8 cellular contexts compared by ENCODE assay signal in the genomic region with DNA sequence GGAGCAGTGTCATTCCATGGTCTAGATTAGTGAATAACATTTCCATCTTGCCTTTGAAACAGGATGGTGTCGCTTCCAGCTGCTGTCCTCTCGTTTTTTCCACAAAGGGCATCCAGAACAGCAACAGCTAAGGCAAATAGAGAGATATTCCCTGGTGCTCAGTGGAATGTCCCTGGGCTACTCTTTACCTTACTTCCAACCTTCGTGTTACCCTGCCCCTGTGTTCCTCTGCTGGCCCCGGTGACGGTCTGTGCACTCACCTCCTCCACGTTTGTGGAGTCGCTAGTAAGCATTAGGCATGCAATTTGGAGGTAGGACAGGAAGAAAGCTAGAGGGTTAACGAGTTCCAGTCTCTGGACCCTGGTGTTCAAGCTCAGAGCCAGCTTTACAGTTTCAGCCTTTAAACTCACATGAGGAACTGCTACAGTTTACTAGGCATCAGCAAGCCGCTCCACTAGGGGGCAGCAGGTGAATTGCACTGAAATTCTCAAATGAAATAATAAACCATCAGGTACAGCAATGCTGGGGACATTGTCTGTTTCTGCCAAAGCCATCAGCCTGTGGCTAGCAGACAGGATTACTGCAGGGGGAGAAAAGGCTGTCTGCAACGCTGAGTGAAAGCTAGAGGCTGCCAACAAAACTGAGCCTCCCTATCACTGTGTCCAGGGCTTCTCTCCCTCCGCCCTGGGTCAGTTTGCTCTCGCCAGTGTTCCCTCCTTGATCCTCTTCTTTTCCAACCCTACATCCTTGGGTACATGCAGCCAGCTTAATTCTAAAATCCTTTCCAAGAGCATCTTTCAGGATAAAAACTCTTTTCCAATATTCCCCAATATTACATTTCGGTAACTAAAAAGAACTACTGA. TPM values are rescaled to one million over a fixed set of nuclear protein-coding genes. Genes with fewer than 3 reads are reported as not detected.
DNase-seq lines count a peak whose midpoint lies in the region; ATAC-seq lines count a peak whose summit lies in the region.

No MANE protein-coding gene starts in this region.

- peaks cover 0 to 37% (median 11%) of the 10 kb centered on the region in 3 donors for H3K36me3 Mint-ChIP-seq in CD8-positive, alpha-beta memory T cell
- peaks cover 8% of the 10 kb centered on the region for H3K36me3 Mint-ChIP-seq in activated naive CD4-positive, alpha-beta T cell treated with anti-CD3 and anti-CD28 coated beads for 36 hours (ENCODE audit: low read depth)

- peaks cover 4 to 23% (median 19%) of the 10 kb centered on the region in 3 donors for H3K4me1 Mint-ChIP-seq in CD8-positive, alpha-beta memory T cell
- peaks cover 47% of the 10 kb centered on the region for H3K4me1 Mint-ChIP-seq in activated naive CD4-positive, alpha-beta T cell treated with anti-CD3 and anti-CD28 coated beads for 36 hours (ENCODE audit: low read depth)

- 49 to 50% methylated on average over 13 of the region's 13 CpGs for WGBS in aorta, 2 donors

- H3K27me3 Mint-ChIP-seq in CD8-positive, alpha-beta memory T cell = peaks cover 0 to 1% of the 10 kb centered on the region in 2 donors
- no peaks in the 10 kb centered on the region for H3K27me3 Mint-ChIP-seq in activated naive CD4-positive, alpha-beta T cell treated with anti-CD3 and anti-CD28 coated beads for 36 hours (ENCODE audit: low read depth)

- H3K27me3 ChIP-seq in CD8-positive, alpha-beta memory T cell (ENCODE audit: insufficient read depth, low read length, poor library complexity, severe bottlenecking) = no peaks in the 10 kb centered on the region
- no peaks in the 10 kb centered on the region for H3K27me3 ChIP-seq in aorta (ENCODE audit: control insufficient read depth in 1 of 2, insufficient read depth in 2 of 2, low read length in 1 of 2)

- CTCF ChIA-PET in CD8-positive, alpha-beta memory T cell (lab: Charles Lee) = interaction anchor here (0.6 to 2.3 kb wide), 16 partner anchors 9 to 998 kb away, joined by 3 to 31 read pairs (median 4); partner anchors contain the start of genes COA1, MRPL32, PSMA2 and STK17A
- CTCF ChIA-PET in activated naive CD4-positive, alpha-beta T cell treated with anti-CD3 and anti-CD28 coated beads for 36 hours (lab: Charles Lee) = interaction anchor here (0.6 to 1.9 kb wide), 27 partner anchors 9 to 499 kb away, joined by 3 to 13 read pairs (median 4); partner anchors contain the start of genes C7orf25, MRPL32 and PSMA2

- no peaks in the 10 kb centered on the region for H3K4me1 ChIP-seq in CD8-positive, alpha-beta memory T cell (ENCODE audit: insufficient read depth, low read length)
- H3K4me1 ChIP-seq in aorta (ENCODE audit: control insufficient read depth in 1 of 2, insufficient read depth in 2 of 2, low read length in 2 of 2) = no peaks in the 10 kb centered on the region

- H3K9me3 Mint-ChIP-seq in CD8-positive, alpha-beta memory T cell = no peaks in the 10 kb centered on the region
- H3K9me3 Mint-ChIP-seq in activated naive CD4-positive, alpha-beta T cell treated with anti-CD3 and anti-CD28 coated beads for 36 hours = no peaks in the 10 kb centered on the region

- peak overlapping the region in 1 of 8 donors; percentile 48 for H3K27ac Mint-ChIP-seq in CD8-positive, alpha-beta memory T cell
- no peak overlapping the region for H3K27ac Mint-ChIP-seq in activated naive CD4-positive, alpha-beta T cell treated with anti-CD3 and anti-CD28 coated beads for 36 hours

- intact Hi-C loops in activated naive CD4-positive, alpha-beta T cell treated with anti-CD3 and anti-CD28 coated beads for 36 hours (cut with micrococcal nuclease) = loop anchor here (1.0 to 5.0 kb wide), 10 partner anchors 9 to 514 kb away; partner anchors contain the start of genes MRPL32 and PSMA2
- intact Hi-C loops in head of caudate nucleus (cut with DNase I) (loop anchor here (10.0 kb wide), 2 partner anchors 174 to 784 kb away; partner anchors contain the start of genes COA1 and HECW1), posterior vena cava (cut with DNase I) (loop anchor here (2.0 to 10.0 kb wide), 3 partner anchors 174 to 516 kb away; partner anchors contain the start of gene HECW1 (in 1 of the 2)), aorta (cut with DNase I) (loop anchor here (2.0 to 10.0 kb wide), 3 partner anchors 164 to 320 kb away; no protein-coding TSS in a partner anchor)

- H3K27ac ChIP-seq in CD8-positive, alpha-beta memory T cell (ENCODE audit: low read depth, low read length) = no peak overlapping the region
- H3K27ac ChIP-seq in aorta (ENCODE audit: low read depth in 1 of 2, low read length in 2 of 2) = no peak overlapping the region

- POLR2A ChIA-PET in CD8-positive, alpha-beta memory T cell (lab: Charles Lee) = interaction anchor here (0.6 kb wide), 1 partner anchor 52 kb away, joined by 3 read pairs; no protein-coding TSS in a partner anchor

- ATAC-seq in GM21367 (IDR thresholded peaks at IDR 0.05; ENCODE audit: unreplicated experiment) = peak; percentile 36
- peak; percentile 62 for ATAC-seq in aorta (ENCODE audit: low FRiP score)

- no peak overlapping the region for H3K4me3 Mint-ChIP-seq in CD8-positive, alpha-beta memory T cell
- H3K4me3 Mint-ChIP-seq in activated naive CD4-positive, alpha-beta T cell treated with anti-CD3 and anti-CD28 coated beads for 36 hours = no peak overlapping the region

- H3K4me3 ChIP-seq in CD8-positive, alpha-beta memory T cell (ENCODE audit: low read length) = no peak overlapping the region
- H3K4me3 ChIP-seq in aorta (ENCODE audit: low read length in 2 of 2) = no peak overlapping the region

- H3K36me3 ChIP-seq in CD8-positive, alpha-beta memory T cell (ENCODE audit: insufficient read depth, low read length) = peaks cover 3% of the 10 kb centered on the region
- H3K36me3 ChIP-seq in aorta (ENCODE audit: control insufficient read depth in 1 of 2, insufficient read depth in 2 of 2, low read length in 1 of 2) = peaks cover 0 to 2% of the 10 kb centered on the region in 2 donors

- H3K9me3 ChIP-seq in CD8-positive, alpha-beta memory T cell (ENCODE audit: low read length) = no peaks in the 10 kb centered on the region
- H3K9me3 ChIP-seq in aorta (ENCODE audit: control insufficient read depth, low read length) = no peaks in the 10 kb centered on the region

- DNase-seq in CD8-positive, alpha-beta memory T cell = peak; percentile 41 to 74 (median 52)
- DNase-seq in LoVo (ENCODE audit: low spot score) = peak; percentile 76
- DNase-seq in SK-N-DZ (ENCODE audit: low spot score) = peak; percentile 87
- peak; percentile 94 for DNase-seq in activated naive CD4-positive, alpha-beta T cell treated with anti-CD3 and anti-CD28 coated beads for 36 hours
- DNase-seq in head of caudate nucleus = peak; percentile 68 to 94 (median 87)
- peak; percentile 94 for DNase-seq in posterior vena cava (ENCODE audit: low spot score)
- DNase-seq in aorta = peak; percentile 81 to 90

RNA-seq across cellular contexts. Expression of gene MRPL32, which starts 9.0 kb away (rescaled TPM):
- total RNA-seq in CD8-positive, alpha-beta memory T cell = 10 to 100 TPM; 74.6 to 79.5 TPM
- polyA plus RNA-seq in CD8-positive, alpha-beta memory T cell = 49.9 TPM
- polyA plus RNA-seq in SK-N-DZ (2014; cell fraction: cytosol; rRNA removed) = 100 and 142 TPM in 2 replicates
- polyA plus RNA-seq in SK-N-DZ (2014; cell fraction: nucleus; rRNA removed) = 260 and 279 TPM in 2 replicates
- total RNA-seq in activated naive CD4-positive, alpha-beta T cell treated with anti-CD3 and anti-CD28 coated beads for 36 hours = 10 to 100 TPM; 67.4 to 71.8 TPM
- total RNA-seq in posterior vena cava (10 to 100 TPM; 32.7 to 42.6 TPM), aorta (10 to 100 TPM; 42.5 to 42.9 TPM)
- polyA plus RNA-seq in aorta = 100 to 1,000 TPM in 1 of 2 donors, 10 to 100 TPM in 1; 68.5 to 107 TPM

RNA-seq across cellular contexts. Expression of gene PSMA2, which starts 9.2 kb away (rescaled TPM):
- 100 to 1,000 TPM; 176 to 179 TPM for total RNA-seq in CD8-positive, alpha-beta memory T cell
- polyA plus RNA-seq in CD8-positive, alpha-beta memory T cell = 238 TPM
- 303 and 304 TPM in 2 replicates for polyA plus RNA-seq in SK-N-DZ (2014; cell fraction: cytosol; rRNA removed)
- 129 and 240 TPM in 2 replicates for polyA plus RNA-seq in SK-N-DZ (2014; cell fraction: nucleus; rRNA removed)
- total RNA-seq in activated naive CD4-positive, alpha-beta T cell treated with anti-CD3 and anti-CD28 coated beads for 36 hours = 100 to 1,000 TPM; 199 to 221 TPM
- total RNA-seq in posterior vena cava = 10 to 100 TPM; 55.6 to 72.3 TPM
- 10 to 100 TPM; 50.4 to 66.3 TPM for total RNA-seq in aorta
- polyA plus RNA-seq in aorta = 100 to 1,000 TPM; 105 to 108 TPM

RNA-seq across cellular contexts. Expression of gene C7orf25, which starts 29.3 kb away (rescaled TPM):
- 1 to 10 TPM; 2.5 to 5.2 TPM for total RNA-seq in CD8-positive, alpha-beta memory T cell
- 4.6 TPM for polyA plus RNA-seq in CD8-positive, alpha-beta memory T cell
- 10.9 and 16.4 TPM in 2 replicates for polyA plus RNA-seq in SK-N-DZ (2014; cell fraction: cytosol; rRNA removed)
- 7.0 and 9.3 TPM in 2 replicates for polyA plus RNA-seq in SK-N-DZ (2014; cell fraction: nucleus; rRNA removed)
- total RNA-seq in activated naive CD4-positive, alpha-beta T cell treated with anti-CD3 and anti-CD28 coated beads for 36 hours = 1 to 10 TPM in 1 of 2 experiments, under 1 TPM in 1; 0.93 to 2.0 TPM
- total RNA-seq in posterior vena cava (1 to 10 TPM; 7.4 to 9.7 TPM), aorta (1 to 10 TPM; 3.2 to 5.0 TPM)
- polyA plus RNA-seq in aorta = 1 to 10 TPM; 3.6 to 5.0 TPM
